In genomic region chr10:74177140-74177677, GRCh38 we compare ENCODE assay signal across 8 cellular contexts. TPM values are rescaled to one million over a fixed set of nuclear protein-coding genes. Genes with fewer than 3 reads are reported as not detected.
DNase-seq lines count a peak whose midpoint lies in the region; ATAC-seq and TF ChIP-seq lines count a peak whose summit lies in the region.

No MANE protein-coding gene starts in this region.

- H3K27me3 ChIP-seq in gastroesophageal sphincter (no peaks in the 10 kb centered on the region), ovary (no peaks in the 10 kb centered on the region)

- WGBS in gastroesophageal sphincter (ENCODE audit: low coverage in 1 of 2), 2 donors = 47 to 55% methylated on average over 2 to 3 of the region's 13 CpGs
- WGBS in ovary, 3 donors = 12 to 13% (median 13%) methylated on average over 12 to 13 of the region's 13 CpGs

- peak overlapping the region; percentile 97 for H3K27ac Mint-ChIP-seq in activated T-helper 2 cell treated with anti-CD3 and anti-CD28 coated beads, Interferon-gamma antibody, Interleukin-2, Interleukin-4, amounts not matched to agents 10 μg/mL and 5 μg/mL and 100 μg/mL, durations not matched to agents 14 hours and 24 hours and 36 hours

- H3K4me1 Mint-ChIP-seq in activated T-helper 2 cell treated with anti-CD3 and anti-CD28 coated beads, Interferon-gamma antibody, Interleukin-2, Interleukin-4, amounts not matched to agents 10 μg/mL and 5 μg/mL and 100 μg/mL, durations not matched to agents 14 hours and 24 hours and 36 hours (ENCODE audit: low read depth) = peaks cover 48% of the 10 kb centered on the region

- H3K4me1 ChIP-seq in gastroesophageal sphincter (peaks cover 0 to 19% (median 0%) of the 10 kb centered on the region in 3 donors), ovary (ENCODE audit: insufficient read depth) (peaks cover 3% of the 10 kb centered on the region)

- no peaks in the 10 kb centered on the region for H3K9me3 Mint-ChIP-seq in activated T-helper 2 cell treated with anti-CD3 and anti-CD28 coated beads, Interferon-gamma antibody, Interleukin-2, Interleukin-4, amounts not matched to agents 10 μg/mL and 5 μg/mL and 100 μg/mL, durations not matched to agents 14 hours and 24 hours and 36 hours

- TF ChIP-seq EP300 in gastroesophageal sphincter (IDR thresholded peaks at IDR 0.05) = no peak
- no peak for TF ChIP-seq EP300 in ovary (IDR thresholded peaks at IDR 0.05)

- DNase-seq in AG20443 (ENCODE audit: low spot score) (peak; percentile 72), NCI-H69 (lab: John Stamatoyannopoulos, UW) (peak; percentile 44), ovary (peak in 1 of 5 donors; percentile 23), ureter (ENCODE audit: low spot score) (peak; percentile 59)
- DNase-seq in activated T-helper 2 cell treated with anti-CD3 and anti-CD28 coated beads, Interferon-gamma antibody, Interleukin-2, Interleukin-4, amounts not matched to agents 10 μg/mL and 5 μg/mL and 100 μg/mL, durations not matched to agents 14 hours and 24 hours and 36 hours (ENCODE audit: low spot score) = peak; percentile 18

- H3K27ac ChIP-seq in gastroesophageal sphincter (peak overlapping the region in 3 of 4 donors; percentile 87 to 91 (median 88)), ovary (peak overlapping the region in 1 of 2 donors; percentile 74)

- H3K4me3 Mint-ChIP-seq in activated T-helper 2 cell treated with anti-CD3 and anti-CD28 coated beads, Interferon-gamma antibody, Interleukin-2, Interleukin-4, amounts not matched to agents 10 μg/mL and 5 μg/mL and 100 μg/mL, durations not matched to agents 14 hours and 24 hours and 36 hours (ENCODE audit: low read depth) = peak overlapping the region; percentile 92

- TF ChIP-seq POLR2A in gastroesophageal sphincter (IDR thresholded peaks at IDR 0.05) = no peak
- no peak for TF ChIP-seq POLR2A in ovary (IDR thresholded peaks at IDR 0.05)

- TF ChIP-seq CTCF in gastroesophageal sphincter (IDR thresholded peaks at IDR 0.05) = no peak
- no peak for TF ChIP-seq CTCF in ovary (IDR thresholded peaks at IDR 0.05)

- intact Hi-C loops in activated T-helper 2 cell treated with anti-CD3 and anti-CD28 coated beads, Interferon-gamma antibody, Interleukin-2, Interleukin-4, amounts not matched to agents 10 μg/mL and 5 μg/mL and 100 μg/mL, durations not matched to agents 14 hours and 24 hours and 36 hours (cut with micrococcal nuclease) = loop anchor here (2.0 to 5.0 kb wide), 3 partner anchors 14 to 935 kb away; partner anchors contain the start of genes KAT6B and SAMD8
- intact Hi-C loops in ovary (cut with DNase I) = no loop called here

- H3K4me3 ChIP-seq in gastroesophageal sphincter (peak overlapping the region; percentile 58 to 82), ovary (peak overlapping the region; percentile 76)

- H3K9me3 ChIP-seq in gastroesophageal sphincter (no peaks in the 10 kb centered on the region), ovary (no peaks in the 10 kb centered on the region)

- H3K27me3 Mint-ChIP-seq in activated T-helper 2 cell treated with anti-CD3 and anti-CD28 coated beads, Interferon-gamma antibody, Interleukin-2, Interleukin-4, amounts not matched to agents 10 μg/mL and 5 μg/mL and 100 μg/mL, durations not matched to agents 14 hours and 24 hours and 36 hours (ENCODE audit: low read depth) = no peaks in the 10 kb centered on the region

- ATAC-seq in GM21825 (IDR thresholded peaks at IDR 0.05; ENCODE audit: unreplicated experiment) = peak; percentile 12
- peak; percentile 17 for ATAC-seq in gastroesophageal sphincter
- ATAC-seq in HG02610 (IDR thresholded peaks at IDR 0.05; ENCODE audit: unreplicated experiment) = no peak

- H3K36me3 ChIP-seq in gastroesophageal sphincter = no peaks in the 10 kb centered on the region
- no peaks in the 10 kb centered on the region for H3K36me3 ChIP-seq in ovary

- H3K36me3 Mint-ChIP-seq in activated T-helper 2 cell treated with anti-CD3 and anti-CD28 coated beads, Interferon-gamma antibody, Interleukin-2, Interleukin-4, amounts not matched to agents 10 μg/mL and 5 μg/mL and 100 μg/mL, durations not matched to agents 14 hours and 24 hours and 36 hours (ENCODE audit: low read depth) = peaks cover 16% of the 10 kb centered on the region

RNA-seq across cellular contexts. Expression of gene ADK, which starts 26.2 kb away (rescaled TPM):
- 64.2 and 64.5 TPM in 2 replicates for total RNA-seq in activated T-helper 2 cell treated with anti-CD3 and anti-CD28 coated beads, Interferon-gamma antibody, Interleukin-2, Interleukin-4, amounts not matched to agents 10 μg/mL and 5 μg/mL and 100 μg/mL, durations not matched to agents 14 hours and 24 hours and 36 hours
- 10 to 100 TPM; 15.3 to 23.3 (median 20.8) TPM for total RNA-seq in gastroesophageal sphincter
- total RNA-seq in ovary = 10 to 100 TPM; 10.9 to 20.4 (median 12.2) TPM
- polyA plus RNA-seq in ovary = 10 to 100 TPM in 1 of 2 donors, 1 to 10 TPM in 1; 9.4 to 14.5 TPM
- 40.8 TPM for total RNA-seq in ureter

RNA-seq across cellular contexts. Expression of gene AP3M1, which starts 26.6 kb away (rescaled TPM):
- total RNA-seq in activated T-helper 2 cell treated with anti-CD3 and anti-CD28 coated beads, Interferon-gamma antibody, Interleukin-2, Interleukin-4, amounts not matched to agents 10 μg/mL and 5 μg/mL and 100 μg/mL, durations not matched to agents 14 hours and 24 hours and 36 hours = 46.0 and 46.9 TPM in 2 replicates
- total RNA-seq in gastroesophageal sphincter (10 to 100 TPM; 29.4 to 41.7 (median 31.7) TPM), ovary (10 to 100 TPM; 17.6 to 37.9 (median 29.6) TPM), ureter (48.5 TPM)
- 10 to 100 TPM; 12.0 to 37.6 TPM for polyA plus RNA-seq in ovary
